In the genomic region with DNA sequence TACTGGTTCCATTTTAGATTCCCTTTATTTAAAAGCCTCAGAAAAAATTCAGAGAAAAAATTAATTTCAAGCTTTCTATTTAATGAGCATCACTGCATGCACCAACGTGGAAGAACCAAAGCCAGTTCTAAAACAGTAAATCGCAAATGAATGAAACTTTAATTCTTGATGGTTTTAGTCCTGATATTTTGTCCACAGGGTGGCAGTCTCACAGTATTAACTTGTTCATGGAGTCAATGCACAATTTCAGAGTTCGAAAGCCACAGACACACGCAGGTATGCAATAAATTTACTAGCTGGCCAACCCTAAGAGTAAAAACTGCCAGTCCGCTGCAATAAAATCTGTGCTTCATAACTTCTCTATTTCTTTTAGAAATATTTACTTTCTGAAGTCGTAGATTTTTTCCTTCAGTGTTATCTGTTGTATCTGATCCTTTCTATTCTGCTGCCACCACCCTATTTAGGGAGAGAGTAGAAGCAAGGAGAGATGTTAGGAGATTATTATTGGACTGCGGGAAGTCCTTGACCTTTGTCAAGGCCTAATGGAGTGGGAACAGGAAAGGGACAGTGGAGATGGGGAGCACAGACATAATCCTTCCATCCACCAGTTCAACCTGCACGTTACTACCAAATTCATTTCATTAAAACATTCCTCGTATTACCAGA, we compare ENCODE assay signal across 7 cellular contexts. TPM values are rescaled to one million over a fixed set of nuclear protein-coding genes. Genes with fewer than 3 reads are reported as not detected.
DNase-seq lines count a peak whose midpoint lies in the region; ATAC-seq, FAIRE-seq and TF ChIP-seq lines count a peak whose summit lies in the region.

No MANE protein-coding gene starts in this region.

- POLR2A ChIA-PET in Panc1 (lab: Charles Lee): no interaction called here
- POLR2A ChIA-PET in MCF 10A (lab: Yijun Ruan, JAX): interaction anchor here (0.8 to 9.0 kb wide), 9 partner anchors 9 to 276 kb away, joined by 3 to 283 read pairs (median 3); a partner anchor contains a TSS

- CTCF ChIA-PET in Panc1 (lab: Charles Lee): interaction anchor here (0.5 to 2.4 kb wide), 3 partner anchors 15 to 257 kb away, joined by 3 to 8 read pairs (median 3); no protein-coding TSS in a partner anchor
- CTCF ChIA-PET in MCF 10A (lab: Yijun Ruan, JAX): interaction anchor here (0.6 to 2.6 kb wide), 25 partner anchors 10 to 341 kb away, joined by 3 to 9 read pairs (median 4); a partner anchor contains a TSS

- BruUV-seq in Panc1 (replicated peaks; lab: Mats Ljungman, UMichigan): no TSS peak
- BruUV-seq in MCF 10A (replicated peaks; lab: Mats Ljungman, UMichigan): no TSS peak

- no peak overlapping the region for H3K9ac ChIP-seq in DND-41 (ENCODE audit: low read depth, low read length)

- H3K36me3 ChIP-seq in DND-41 (ENCODE audit: insufficient read depth, low read length) (peaks cover 31% of the 10 kb centered on the region), Panc1 (ENCODE audit: control insufficient read depth, insufficient read depth, low read length) (no peaks in the 10 kb centered on the region; the same call in 1 of the 2 replicates), stomach (no peaks in the 10 kb centered on the region)

- peak overlapping the region; percentile 64; the same call in 1 of the 2 replicates for H3K4me2 ChIP-seq in DND-41 (ENCODE audit: insufficient read depth, low read length)

- H3K27me3 ChIP-seq in DND-41 (ENCODE audit: insufficient read depth, low read length, poor library complexity) (no peaks in the 10 kb centered on the region), Panc1 (ENCODE audit: control insufficient read depth, insufficient read depth, low read length) (no peaks in the 10 kb centered on the region), stomach (no peaks in the 10 kb centered on the region)

- WGBS in stomach, 5 donors: 43 to 44% (median 43%) methylated on average over 9 of the region's 9 CpGs

- TF ChIP-seq EP300 in stomach (IDR thresholded peaks at IDR 0.05): no peak

- no peaks in the 10 kb centered on the region for H3K27me3 Mint-ChIP-seq in MCF 10A (ENCODE audit: insufficient read depth, unreplicated experiment)

- H3K9me3 Mint-ChIP-seq in MCF 10A (ENCODE audit: unreplicated experiment): peaks cover 5% of the 10 kb centered on the region

- peak overlapping the region; percentile 49 for H3K27ac ChIP-seq in DND-41 (ENCODE audit: low read length)
- peak overlapping the region; percentile 58 for H3K27ac ChIP-seq in Panc1 (ENCODE audit: low read length)
- H3K27ac ChIP-seq in stomach: peak overlapping the region in 4 of 5 donors; percentile 44 to 72 (median 62)

- peaks cover 5% of the 10 kb centered on the region for H3K9me3 ChIP-seq in DND-41 (ENCODE audit: insufficient read depth, low read length, severe bottlenecking)
- H3K9me3 ChIP-seq in Panc1 (ENCODE audit: control insufficient read depth, insufficient read depth, low read depth, low read length): no peaks in the 10 kb centered on the region
- H3K9me3 ChIP-seq in stomach: no peaks in the 10 kb centered on the region

- peak overlapping the region; percentile 83 for H3K27ac Mint-ChIP-seq in MCF 10A (ENCODE audit: low read depth, unreplicated experiment)

- FAIRE-seq in H54 (lab: Jason Lieb, UNC): peak; percentile 57

- DNase-seq in DND-41: peak; percentile 50
- no peak for DNase-seq in H54 (ENCODE audit: insufficient read length, low spot score)
- no peak for DNase-seq in Panc1 (ENCODE audit: low read depth, low spot score)
- DNase-seq in MCF 10A (ENCODE audit: unreplicated experiment): peak; percentile 78
- DNase-seq in left colon: peak; percentile 34 to 43
- no peak for DNase-seq in stomach
- DNase-seq in NCI-H1436 treated with DMSO at 0.1 percent for 48 hours (lab: John Stamatoyannopoulos, UW): no peak

- in situ Hi-C loops in Panc1 (cut with HindIII; ENCODE audit: low pct_unique_long_range_greater_than_20kb, low sequenced_read_pairs): no loop called here

- TF ChIP-seq POLR2A in H54 (IDR thresholded peaks at IDR 0.05; ENCODE audit: low read depth, low read length): no peak
- TF ChIP-seq POLR2A in stomach (IDR thresholded peaks at IDR 0.05): no peak

- H3K4me3 ChIP-seq in DND-41 (ENCODE audit: low read depth in 1 of 2, low read length in 2 of 2) (no peak overlapping the region), Panc1 (ENCODE audit: low read depth in 2 of 2, low read length in 2 of 2) (peak overlapping the region; percentile 3 to 28; a peak in 3 of 4 replicates), stomach (no peak overlapping the region)

- peaks cover 6% of the 10 kb centered on the region for H3K36me3 Mint-ChIP-seq in MCF 10A (ENCODE audit: insufficient read depth, unreplicated experiment)

- H3K4me1 ChIP-seq in DND-41 (ENCODE audit: insufficient read depth, low read length) (peaks cover 55% of the 10 kb centered on the region), Panc1 (ENCODE audit: control insufficient read depth, insufficient read depth, low read length) (peaks cover 52% of the 10 kb centered on the region), stomach (peaks cover 52 to 100% (median 74%) of the 10 kb centered on the region in 4 donors)

- no peak overlapping the region for H3K4me3 Mint-ChIP-seq in MCF 10A (ENCODE audit: unreplicated experiment)

- peaks cover 52% of the 10 kb centered on the region for H3K4me1 Mint-ChIP-seq in MCF 10A (ENCODE audit: insufficient read depth, unreplicated experiment)

- H4K20me1 ChIP-seq in DND-41 (ENCODE audit: insufficient read depth, low read length): peaks cover 13% of the 10 kb centered on the region; the same call in 1 of the 2 replicates

- intact Hi-C loops in Panc1 (cut with micrococcal nuclease; ENCODE audit: unreplicated experiment) (no loop called here), MCF 10A (cut with micrococcal nuclease) (no loop called here), left colon (cut with DNase I, micrococcal nuclease) (loop anchor here in 1 of 2 donors (10.0 kb wide), 1 partner anchor 70 kb away; no protein-coding TSS in a partner anchor), stomach (cut with DNase I; ENCODE audit: low total_unique reads) (no loop called here)

- peak; percentile 76 for TF ChIP-seq CTCF in DND-41 (IDR thresholded peaks at IDR 0.05; ENCODE audit: borderline replicate concordance, extremely low read depth, low read length, poor library complexity, severe bottlenecking)
- TF ChIP-seq CTCF in Panc1 (IDR thresholded peaks at IDR 0.05): peak; percentile 65
- TF ChIP-seq CTCF in MCF 10A (IDR thresholded peaks at IDR 0.05; ENCODE audit: unreplicated experiment): peak; percentile 50
- TF ChIP-seq CTCF in stomach (IDR thresholded peaks at IDR 0.05): peak in 3 of 7 experiments; percentile 34 to 55 (median 45)

- H3K79me2 ChIP-seq in DND-41 (ENCODE audit: insufficient read depth, low read length): peaks cover 100% of the 10 kb centered on the region

- H2AFZ ChIP-seq in DND-41 (ENCODE audit: low read depth, low read length): no peak overlapping the region

- peak; percentile 65 for ATAC-seq in DND-41 (ENCODE audit: insufficient read depth, low read depth)
- peak; percentile 61; the same call in 1 of the 2 replicates for ATAC-seq in Panc1
- ATAC-seq in left colon: peak; percentile 83

RNA-seq across cellular contexts. Expression of a gene that starts 7.0 kb away (rescaled TPM):
- 10.0 TPM for total RNA-seq in Panc1 (2021; ENCODE audit: unreplicated experiment)
- 8.9 TPM for polyA plus RNA-seq in Panc1 (2012; ENCODE audit: insufficient read length)
- total RNA-seq in MCF 10A (2022): 14.7 and 16.0 TPM in 2 replicates
- 1 to 10 TPM; 7.1 to 7.5 TPM for total RNA-seq in left colon
- 10 to 100 TPM in 2 of 5 donors, 1 to 10 TPM in 2, under 1 TPM in 1; 0.58 to 18.9 (median 8.5) TPM for total RNA-seq in stomach
- polyA plus RNA-seq in stomach: 10 to 100 TPM in 1 of 3 donors, 1 to 10 TPM in 2; 8.7 to 15.7 (median 9.9) TPM

RNA-seq across cellular contexts. Expression of a gene that starts 35.2 kb away (rescaled TPM):
- total RNA-seq in Panc1 (2021; ENCODE audit: unreplicated experiment) (28.5 TPM), MCF 10A (2022) (73.7 and 82.1 TPM in 2 replicates), left colon (100 to 1,000 TPM in 1 of 2 donors, 10 to 100 TPM in 1; 93.5 to 104 TPM), stomach (100 to 1,000 TPM in 1 of 5 donors, 10 to 100 TPM in 4; 13.3 to 113 (median 49.7) TPM)
- 19.9 TPM for polyA plus RNA-seq in Panc1 (2012; ENCODE audit: insufficient read length)
- 10 to 100 TPM; 10.9 to 31.8 (median 19.8) TPM for polyA plus RNA-seq in stomach

Comparison
In these comparisons a context has a peak if more than half of its experiments do, and no peak if none do; other contexts are left out.
1. DNase-seq: peak in DND-41 (single experiment), MCF 10A (single experiment) and left colon (2 of 2); none in H54 (single experiment), Panc1 (single experiment), stomach (single experiment) and NCI-H1436 treated with DMSO at 0.1 percent for 48 hours (single experiment).
2. H3K4me3 ChIP-seq: peak in Panc1 (2 of 2); none in DND-41 (0 of 2) and stomach (0 of 4).
3. Peak in every context shown above with its lines, with median percentiles within 50 percentile points of each other: ATAC-seq and H3K27ac ChIP-seq.